ENCODE assay signal across 15 cellular contexts in the genomic region with DNA sequence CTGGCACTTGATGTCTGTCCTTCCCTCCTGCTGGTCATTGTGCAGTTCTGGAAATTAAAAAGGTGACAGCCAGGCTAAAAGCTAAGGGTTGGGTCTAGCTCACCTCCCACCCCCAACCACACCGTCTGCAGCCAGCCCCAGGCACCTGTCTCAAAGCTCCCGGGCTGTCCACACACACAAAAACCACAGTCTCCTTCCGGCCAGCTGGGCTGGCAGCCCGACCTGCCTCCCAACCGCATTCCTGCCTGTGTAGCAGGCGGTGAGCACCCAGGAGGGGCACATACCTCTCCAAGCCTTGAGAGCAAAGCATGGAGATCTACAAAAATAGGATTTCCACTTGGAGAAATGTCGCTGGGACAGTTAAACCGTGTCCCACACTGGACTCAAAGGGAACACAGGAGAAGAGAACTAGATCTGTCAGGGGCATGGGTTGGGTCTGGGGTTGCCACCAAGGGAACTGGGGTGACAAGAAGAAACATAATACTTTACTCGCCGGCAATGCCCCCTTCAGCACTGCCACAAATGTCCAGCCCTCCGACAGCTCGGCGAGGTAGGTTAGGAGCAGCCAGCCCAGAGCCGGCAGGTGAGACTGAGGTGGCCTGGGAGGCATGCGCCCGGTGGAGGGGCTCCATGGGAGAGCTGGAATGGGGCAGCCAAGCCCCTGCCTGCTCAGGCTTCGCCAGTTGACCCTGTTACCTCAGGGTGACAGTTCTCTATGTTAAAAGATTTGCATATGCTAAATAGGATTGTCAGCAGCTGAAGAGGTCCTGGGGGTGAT. TPM values are rescaled to one million over a fixed set of nuclear protein-coding genes. Genes with fewer than 3 reads are reported as not detected.
DNase-seq lines count a peak whose midpoint lies in the region; ATAC-seq, FAIRE-seq and TF ChIP-seq lines count a peak whose summit lies in the region.
"Had no signal": no experiment of that assay in that cellular context is flagged by ENCODE, and none has a peak within 500 bp of the region (broad histone marks: within the 10 kb centered on the region; RNA-seq: fewer than 3 reads in every experiment).

No MANE protein-coding gene starts in this region.

- TF ChIP-seq CTCF in chondrocyte (IDR thresholded peaks at IDR 0.05) (no peak), lower lobe of right lung (IDR thresholded peaks at IDR 0.05) (no peak), SK-N-SH (IDR thresholded peaks at IDR 0.05) (no peak), D721Med (IDR thresholded peaks at IDR 0.05; ENCODE audit: insufficient read depth, missing control alignments) (no peak)

- H3K27me3 Mint-ChIP-seq in chondrocyte (ENCODE audit: low read depth): peaks cover 14% of the 10 kb centered on the region
- H3K27me3 Mint-ChIP-seq: activated naive CD8-positive, alpha-beta T cell had no signal

- DNase-seq in A172 (ENCODE audit: low spot score): peak; percentile 82
- DNase-seq in chondrocyte (ENCODE audit: low spot score): no peak
- no peak for DNase-seq in lower lobe of right lung
- DNase-seq in stimulated activated naive CD4-positive, alpha-beta T cell (lab: John Stamatoyannopoulos, UW): no peak
- DNase-seq in SK-N-SH: no peak
- no peak for DNase-seq in D721Med (ENCODE audit: insufficient read length, low spot score)
- DNase-seq: DMS79, HCEC 1CT, midbrain, NCI-H1092 had no signal

- H3K36me3 ChIP-seq in lower lobe of right lung (no peaks in the 10 kb centered on the region), SK-N-SH (replicated peaks in 1 of 2; ENCODE audit: control insufficient read depth in 1 of 2, insufficient read depth in 2 of 2, low read length in 1 of 2) (no peaks in the 10 kb centered on the region)
- H3K36me3 ChIP-seq: SJSA1 had no signal

- no peaks in the 10 kb centered on the region for H3K9me3 Mint-ChIP-seq in chondrocyte (ENCODE audit: low read depth)

- ATAC-seq in lower lobe of right lung (peak; percentile 76 to 83), esophagus mucosa (no peak)

- peak overlapping the region; percentile 41 for H3K27ac Mint-ChIP-seq in chondrocyte (ENCODE audit: unreplicated experiment)
- H3K27ac Mint-ChIP-seq: activated naive CD8-positive, alpha-beta T cell had no signal

- H3K9me3 ChIP-seq in lower lobe of right lung (no peaks in the 10 kb centered on the region), SK-N-SH (no peaks in the 10 kb centered on the region)
- H3K9me3 ChIP-seq: esophagus muscularis mucosa, SJSA1 had no signal

- H3K9me2 ChIP-seq in SK-N-SH: no peaks in the 10 kb centered on the region

- H3K4me3 Mint-ChIP-seq in chondrocyte (ENCODE audit: unreplicated experiment): no peak overlapping the region
- H3K4me3 Mint-ChIP-seq: activated naive CD8-positive, alpha-beta T cell had no signal

- WGBS in SK-N-SH (ENCODE audit: low lambda C conversion rate): 63% methylated on average over 17 of the region's 17 CpGs

- POLR2A ChIA-PET in SK-N-SH (lab: Yijun Ruan, JAX): no interaction called here

- no peak overlapping the region for H3K4me2 ChIP-seq in SK-N-SH

- H3K36me3 Mint-ChIP-seq in chondrocyte (ENCODE audit: low read depth): no peaks in the 10 kb centered on the region
- H3K36me3 Mint-ChIP-seq: activated naive CD8-positive, alpha-beta T cell had no signal

- FAIRE-seq in D721Med (lab: Jason Lieb, UNC): no peak

- intact Hi-C loops in lower lobe of right lung (cut with DNase I): no loop called here

- H3K79me2 ChIP-seq in SK-N-SH (ENCODE audit: insufficient read depth): no peaks in the 10 kb centered on the region

- H3K27ac ChIP-seq in lower lobe of right lung (no peak overlapping the region), SK-N-SH (ENCODE audit: low read depth in 2 of 2, low read length in 1 of 2) (no peak overlapping the region)
- H3K27ac ChIP-seq: esophagus muscularis mucosa, SJSA1 had no signal

- H4K20me1 ChIP-seq in SK-N-SH (ENCODE audit: insufficient read depth): no peaks in the 10 kb centered on the region

- no peaks in the 10 kb centered on the region for H3K4me1 ChIP-seq in lower lobe of right lung
- peaks cover 0 to 6% of the 10 kb centered on the region in 2 experiments; a peak in 1 of 4 replicates for H3K4me1 ChIP-seq in SK-N-SH (ENCODE audit: control insufficient read depth in 1 of 2, insufficient read depth in 2 of 2, low read depth in 1 of 2, low read length in 1 of 2)
- H3K4me1 ChIP-seq: SJSA1 had no signal

- H3K27me3 ChIP-seq in lower lobe of right lung (ENCODE audit: low read depth) (no peaks in the 10 kb centered on the region), SK-N-SH (ENCODE audit: insufficient read depth) (no peaks in the 10 kb centered on the region)
- H3K27me3 ChIP-seq: esophagus muscularis mucosa, SJSA1 had no signal

- no peak overlapping the region for H3K9ac ChIP-seq in SK-N-SH

- no peaks in the 10 kb centered on the region for H3F3A ChIP-seq in SK-N-SH (replicated peaks; ENCODE audit: insufficient read depth)

- TF ChIP-seq RAD21 in Ishikawa (IDR thresholded peaks at IDR 0.05; ENCODE audit: low read depth): no peak
- no peak for TF ChIP-seq RAD21 in SK-N-SH (IDR thresholded peaks at IDR 0.05; ENCODE audit: low read length)

- no peak overlapping the region for H2AFZ ChIP-seq in SK-N-SH (ENCODE audit: low read depth)

- no peak overlapping the region for H3K4me3 ChIP-seq in lower lobe of right lung
- H3K4me3 ChIP-seq in SK-N-SH (ENCODE audit: low read depth in 2 of 2, low read length in 1 of 2): no peak overlapping the region
- H3K4me3 ChIP-seq: esophagus muscularis mucosa, SJSA1 had no signal

- H3K4me1 Mint-ChIP-seq in chondrocyte (ENCODE audit: low read depth): peaks cover 5% of the 10 kb centered on the region

- TF ChIP-seq EP300 in Ishikawa (IDR thresholded peaks at IDR 0.05; ENCODE audit: borderline replicate concordance) (no peak), SK-N-SH (IDR thresholded peaks at IDR 0.05; ENCODE audit: borderline replicate concordance in 1 of 2, low read depth in 1 of 2, low read length in 1 of 2) (no peak)

- CTCF ChIA-PET in SK-N-SH (lab: Yijun Ruan, JAX): interaction anchor here (0.6 to 2.2 kb wide), 6 partner anchors 11 to 103 kb away, joined by 3 to 8 read pairs (median 3); no protein-coding TSS in a partner anchor

TF ChIP-seq in Ishikawa, 13 proteins besides CTCF, POLR2A, EP300 and RAD21:
- TF ChIP-seq CEBPB (IDR thresholded peaks at IDR 0.05) (no peak), TEAD4 (IDR thresholded peaks at IDR 0.05) (0 out of 2 replicates have a peak, but pooled peaks have one; percentile 44)

TF ChIP-seq in SK-N-SH, 30 proteins besides CTCF, POLR2A, EP300 and RAD21:
- TF ChIP-seq TCF12 (IDR thresholded peaks at IDR 0.05) (no peak), MEF2A (IDR thresholded peaks at IDR 0.05; ENCODE audit: borderline replicate concordance, low read depth) (no peak), SMC3 (IDR thresholded peaks at IDR 0.05; ENCODE audit: low read depth, low read length) (no peak), MXI1 (IDR thresholded peaks at IDR 0.05; ENCODE audit: low read depth, low read length) (no peak), PBX3 (IDR thresholded peaks at IDR 0.05) (no peak), USF1 (IDR thresholded peaks at IDR 0.05; ENCODE audit: borderline replicate concordance, low read depth) (no peak), POLR2AphosphoS5 (IDR thresholded peaks at IDR 0.05; ENCODE audit: low read depth, low read length) (no peak), CHD2 (IDR thresholded peaks at IDR 0.05; ENCODE audit: low read length, partially characterized antibody) (no peak), FOXM1 (IDR thresholded peaks at IDR 0.05; ENCODE audit: low read depth) (no peak), EZH2phosphoT487 (IDR thresholded peaks at IDR 0.05; ENCODE audit: borderline replicate concordance, low read depth) (no peak), RCOR1 (IDR thresholded peaks at IDR 0.05; ENCODE audit: low read length) (no peak), TAF1 (IDR thresholded peaks at IDR 0.05; ENCODE audit: borderline replicate concordance, low read depth, low read length) (no peak), NFIC (IDR thresholded peaks at IDR 0.05; ENCODE audit: borderline replicate concordance) (no peak), SIN3A (IDR thresholded peaks at IDR 0.05; ENCODE audit: borderline replicate concordance, low read depth, low read length) (no peak)
TF ChIP-seq in SK-N-SH: peak in this region for 0.

RNA-seq across cellular contexts. Expression of gene EXOG, which starts 52.2 kb away (rescaled TPM):
- 10.9 and 13.6 TPM in 2 replicates for total RNA-seq in A172 (2014; rRNA removed; shearing (Covaris generic))
- total RNA-seq in chondrocyte (16.0 to 21.6 TPM (median 16.5 TPM) in 3 replicates), lower lobe of right lung (12.3 TPM), esophagus mucosa (3.5 TPM)
- 6.2 and 8.8 TPM in 2 replicates for polyA plus RNA-seq in SK-N-SH (2012; rRNA removed)
- polyA plus RNA-seq in SK-N-SH (2012; cell fraction: cytosol; rRNA removed): 4.9 and 5.0 TPM in 2 replicates
- polyA plus RNA-seq in SK-N-SH (2012; cell fraction: nucleus; rRNA removed): 19.3 and 31.0 TPM in 2 replicates
